Comparison of ENCODE assay signal across 31 cellular contexts in the genomic region with DNA sequence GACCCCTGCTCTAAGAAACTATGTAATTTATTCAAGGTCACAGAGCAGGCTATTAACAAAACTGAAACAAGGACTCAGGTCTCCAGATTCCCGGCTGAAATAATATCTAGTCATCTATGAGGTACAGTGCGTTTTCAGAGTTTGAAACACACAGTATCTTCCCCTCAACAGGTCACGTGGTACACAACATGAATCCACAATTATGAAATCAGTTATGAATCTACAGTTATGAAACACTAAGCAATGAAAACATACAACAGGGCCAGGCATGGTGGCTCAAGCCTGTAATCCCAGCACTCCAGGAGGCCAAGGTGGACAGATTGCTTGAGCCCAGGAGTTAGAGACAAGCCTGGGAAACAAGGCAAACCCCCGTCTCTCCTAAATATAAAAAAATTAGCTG.
"Had no signal": no experiment of that assay in that cellular context is flagged by ENCODE, and none has a peak within 500 bp of the region (broad histone marks: within the 10 kb centered on the region; RNA-seq: fewer than 3 reads in every experiment).

No MANE protein-coding gene starts in this region.

- H3K9me3 ChIP-seq: esophagus muscularis mucosa, gastroesophageal sphincter had no signal

- H3K4me1 ChIP-seq: esophagus muscularis mucosa, gastroesophageal sphincter, heart right ventricle had no signal

- H3K36me3 ChIP-seq: brain microvascular endothelial cell, esophagus muscularis mucosa, gastroesophageal sphincter, heart right ventricle had no signal

- DNase-seq: activated CD4-positive, alpha-beta memory T cell treated with anti-CD3 and anti-CD28 coated beads for 36 hours; activated CD4-positive, alpha-beta T cell treated with anti-CD3 and anti-CD28 coated beads for 36 hours; activated CD4-positive, alpha-beta T cell treated with anti-CD3 and anti-CD28 coated beads, Interleukin-2, amount 10 ng/mL, durations not matched to agents 24 days and 14 days; activated CD4-positive, CD25-positive, alpha-beta regulatory T cell; activated CD4-positive, CD25-positive, alpha-beta regulatory T cell treated with anti-CD3 and anti-CD28 coated beads, Interleukin-2, amount 50 U/mL, for 72 hours; activated CD8-positive, alpha-beta memory T cell treated with anti-CD3 and anti-CD28 coated beads, Interleukin-2, amount 10 ng/mL, durations not matched to agents 7 days and 5 days; activated CD8-positive, alpha-beta memory T cell treated with anti-CD3 and anti-CD28 coated beads, Interleukin-2, amount 50 U/mL, for 4 hours; activated CD8-positive, alpha-beta T cell treated with anti-CD3 and anti-CD28 coated beads, Interleukin-2, amount 10 ng/mL, durations not matched to agents 7 days and 5 days; activated gamma-delta T cell; activated naive CD4-positive, alpha-beta T cell; activated naive CD4-positive, alpha-beta T cell treated with anti-CD3 and anti-CD28 coated beads, Interleukin-2, amount 10 ng/mL, durations not matched to agents 7 days and 5 days; activated naive CD8-positive, alpha-beta T cell treated with anti-CD3 and anti-CD28 coated beads, Interleukin-2, amount 10 ng/mL, durations not matched to agents 7 days and 5 days; activated T-cell treated with anti-CD3 and anti-CD28 coated beads, Interleukin-2, amount 50 U/mL, for 24 hours; activated T-cell treated with anti-CD3 and anti-CD28 coated beads, Interleukin-2, amount 50 U/mL, for 72 hours; amniotic stem cell; anterior cingulate cortex; brain microvascular endothelial cell; cortex of kidney; dermis blood vessel endothelial cell; effector CD4-positive, alpha-beta T cell; effector memory CD8-positive, alpha-beta T cell; erythroblast; foreskin melanocyte; heart right ventricle; T-helper 2 cell had no signal

- H3K27ac ChIP-seq: brain microvascular endothelial cell, esophagus muscularis mucosa, gastroesophageal sphincter, heart right ventricle had no signal

- ATAC-seq: activated CD4-positive, alpha-beta T cell treated with anti-CD3 and anti-CD28 coated beads for 36 hours; activated CD8-positive, alpha-beta memory T cell treated with anti-CD3 and anti-CD28 coated beads, Interleukin-2, amount 10 ng/mL, durations not matched to agents 7 days and 5 days; activated CD8-positive, alpha-beta T cell treated with anti-CD3 and anti-CD28 coated beads, Interleukin-2, amount 10 ng/mL, durations not matched to agents 7 days and 5 days; activated naive CD4-positive, alpha-beta T cell treated with anti-CD3 and anti-CD28 coated beads, Interleukin-2, amount 50 U/mL, for 72 hours; activated T-cell treated with anti-CD3 and anti-CD28 coated beads, Interleukin-2, amount 50 U/mL, for 72 hours; effector memory CD8-positive, alpha-beta T cell; gastroesophageal sphincter; heart right ventricle had no signal

- FAIRE-seq: astrocyte, bronchial epithelial cell, colon had no signal

- H3K4me3 ChIP-seq: esophagus muscularis mucosa, gastroesophageal sphincter, heart right ventricle had no signal

- H3K27me3 ChIP-seq: brain microvascular endothelial cell, esophagus muscularis mucosa, gastroesophageal sphincter, heart right ventricle had no signal
